In the genomic region with DNA sequence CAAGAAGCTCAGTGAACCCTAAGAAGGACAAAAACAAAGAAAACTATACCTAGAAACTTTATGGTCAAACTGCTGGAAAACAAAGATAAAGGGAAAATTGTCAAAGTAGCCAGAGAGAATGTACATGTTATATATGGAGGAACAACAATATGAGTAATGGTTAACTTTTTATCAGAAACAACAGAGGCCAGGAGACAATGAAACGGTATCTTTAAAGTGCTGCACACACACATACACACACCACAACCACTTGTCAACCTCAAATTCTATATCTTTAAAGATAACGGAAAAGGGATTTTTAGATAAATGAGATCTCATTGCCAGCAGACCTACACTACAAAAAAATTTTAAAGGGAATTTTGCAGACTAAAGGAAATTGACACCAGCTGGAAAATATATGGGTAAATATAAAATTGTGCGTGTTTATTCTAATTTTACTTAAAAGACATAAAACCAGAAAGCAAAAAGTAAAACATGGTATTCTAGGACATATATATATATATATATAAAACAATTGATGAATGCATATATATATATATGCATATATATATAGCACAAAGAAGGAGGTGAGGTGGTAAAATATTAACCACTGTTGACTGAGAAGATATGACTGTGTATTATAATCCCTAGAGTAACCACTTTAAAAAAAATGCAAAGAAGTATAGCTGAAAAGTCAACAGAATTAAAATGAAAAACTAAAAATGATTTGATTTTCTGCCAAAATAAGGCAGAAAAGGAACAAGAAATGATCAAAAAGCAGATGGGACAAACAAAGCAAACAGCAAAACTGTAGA, we compare ENCODE assay signal across 11 cellular contexts.
"Had no signal": no experiment of that assay in that cellular context is flagged by ENCODE, and none has a peak within 500 bp of the region (broad histone marks: within the 10 kb centered on the region; RNA-seq: fewer than 3 reads in every experiment).

No MANE protein-coding gene starts in this region.

- H3K9me3 ChIP-seq: ascending aorta, gastrocnemius medialis, pancreas had no signal

- DNase-seq: activated CD4-positive, alpha-beta T cell treated with anti-CD3 and anti-CD28 coated beads, Interleukin-2, amount 50 U/mL, for 48 hours; activated naive CD4-positive, alpha-beta T cell treated with anti-CD3 and anti-CD28 coated beads for 36 hours; activated naive CD8-positive, alpha-beta T cell treated with anti-CD3 and anti-CD28 coated beads, Interleukin-2, amount 50 U/mL, for 24 hours; gastrocnemius medialis; heart right ventricle; midbrain; pancreas; stimulated activated CD4-positive, alpha-beta T cell treated with anti-CD3 and anti-CD28 coated beads, Interleukin-2, amount 100 ng/mL, for 24 hours had no signal

- H3K27ac ChIP-seq: ascending aorta, gastrocnemius medialis, heart right ventricle, pancreas, VCaP had no signal

- H3K27me3 ChIP-seq: ascending aorta, gastrocnemius medialis, heart right ventricle, pancreas had no signal

- H3K36me3 ChIP-seq: ascending aorta, gastrocnemius medialis, heart right ventricle, pancreas had no signal

- H3K4me1 ChIP-seq: heart right ventricle had no signal

- H3K4me3 ChIP-seq: ascending aorta, gastrocnemius medialis, heart right ventricle, lung, pancreas had no signal

- ATAC-seq: activated naive CD8-positive, alpha-beta T cell treated with anti-CD3 and anti-CD28 coated beads, Interleukin-2, amount 50 U/mL, for 24 hours; gastrocnemius medialis; heart right ventricle; pancreas had no signal
